In genomic region chr3:149221783-149222517, GRCh38 we compare ENCODE assay signal across 12 cellular contexts. TPM values are rescaled to one million over a fixed set of nuclear protein-coding genes. Genes with fewer than 3 reads are reported as not detected.
DNase-seq lines count a peak whose midpoint lies in the region; ATAC-seq and TF ChIP-seq lines count a peak whose summit lies in the region.
"Had no signal": no experiment of that assay in that cellular context is flagged by ENCODE, and none has a peak within 500 bp of the region (broad histone marks: within the 10 kb centered on the region; RNA-seq: fewer than 3 reads in every experiment).

CP (minus strand) TSS chr3:149221829; CDS start chr3:149221792, 37 bp downstream.

- TF ChIP-seq EP300 in upper lobe of left lung (IDR thresholded peaks at IDR 0.05): no peak

- H3K4me1 Mint-ChIP-seq in mesothelial cell of epicardium: peaks cover 35% of the 10 kb centered on the region

- no peaks in the 10 kb centered on the region for H3K27me3 Mint-ChIP-seq in mesothelial cell of epicardium (ENCODE audit: low read depth)

- 48 to 55% methylated on average over 3 of the region's 3 CpGs for WGBS in upper lobe of left lung, 2 donors

- peaks cover 7 to 20% (median 14%) of the 10 kb centered on the region in 4 donors for H3K4me1 ChIP-seq in upper lobe of left lung

- TF ChIP-seq CTCF in dorsolateral prefrontal cortex (IDR thresholded peaks at IDR 0.05 in 54 of 56, conservative IDR thresholded peaks at IDR 0.05 in 2 of 56; ENCODE audit: low read depth in 1 of 56, partially characterized antibody in 56 of 56) (no peak), mesothelial cell of epicardium (IDR thresholded peaks at IDR 0.05; ENCODE audit: unreplicated experiment) (no peak), upper lobe of left lung (IDR thresholded peaks at IDR 0.05) (no peak)

- H3K36me3 Mint-ChIP-seq in mesothelial cell of epicardium: no peaks in the 10 kb centered on the region

- intact Hi-C loops in dorsolateral prefrontal cortex (cut with DNase I): no loop called here

- H3K27ac Mint-ChIP-seq in mesothelial cell of epicardium: peak within 1 kb of the TSS; percentile 82

- no peak for ATAC-seq in upper lobe of left lung (ENCODE audit: low FRiP score in 2 of 2)

- peaks cover 4% of the 10 kb centered on the region for H3K9me3 Mint-ChIP-seq in mesothelial cell of epicardium

- H3K36me3 ChIP-seq in upper lobe of left lung: no peaks in the 10 kb centered on the region
- H3K36me3 ChIP-seq: tibial artery had no signal

- H3K4me3 ChIP-seq in dorsolateral prefrontal cortex: peak within 1 kb of the TSS in 47 of 59 donors; percentile 1 to 53 (median 24)
- peak within 1 kb of the TSS in 1 of 4 donors; percentile 25 for H3K4me3 ChIP-seq in upper lobe of left lung

- no peak within 1 kb of the TSS for H3K4me3 Mint-ChIP-seq in mesothelial cell of epicardium

- DNase-seq in NCI-H748 (lab: John Stamatoyannopoulos, UW; ENCODE audit: unreplicated experiment): peak; percentile 13
- no peak for DNase-seq in NCI-H748 treated with DMSO at 0.1 percent for 48 hours (lab: John Stamatoyannopoulos, UW)
- no peak for DNase-seq in dorsolateral prefrontal cortex
- no peak for DNase-seq in mesothelial cell of epicardium (ENCODE audit: low spot score in 2 of 2, unreplicated experiment in 2 of 2)
- DNase-seq in upper lobe of left lung: no peak
- DNase-seq in activated naive CD4-positive, alpha-beta T cell (lab: John Stamatoyannopoulos, UW): no peak
- no peak for DNase-seq in NCI-H1436 (lab: John Stamatoyannopoulos, UW)
- no peak for DNase-seq in GF-D8 (lab: John Stamatoyannopoulos, UW)
- DNase-seq: Kasumi-1, small intestine, tibial artery had no signal

- H3K27me3 ChIP-seq in dorsolateral prefrontal cortex (no peaks in the 10 kb centered on the region), upper lobe of left lung (no peaks in the 10 kb centered on the region)
- H3K27me3 ChIP-seq: tibial artery had no signal

- H3K27ac ChIP-seq in dorsolateral prefrontal cortex: peak within 1 kb of the TSS in 9 of 59 donors; percentile 5 to 61 (median 30)
- no peak within 1 kb of the TSS for H3K27ac ChIP-seq in upper lobe of left lung
- H3K27ac ChIP-seq: tibial artery had no signal

- H3K9me3 ChIP-seq in upper lobe of left lung: no peaks in the 10 kb centered on the region
- H3K9me3 ChIP-seq: tibial artery had no signal

- TF ChIP-seq POLR2A in upper lobe of left lung (IDR thresholded peaks at IDR 0.05): no peak

RNA-seq across cellular contexts. Expression of gene CP, which starts in this region (rescaled TPM):
- 100 to 1,000 TPM in 3 of 120 experiments, 10 to 100 TPM in 105, 1 to 10 TPM in 12; 1.5 to 121 (median 30.7) TPM for total RNA-seq in dorsolateral prefrontal cortex
- total RNA-seq in mesothelial cell of epicardium: 22.6 to 28.4 TPM (median 24.2 TPM) in 3 replicates
- total RNA-seq in upper lobe of left lung: 10 to 100 TPM in 4 of 6 donors, 1 to 10 TPM in 2; 3.9 to 87.3 (median 18.9) TPM
- total RNA-seq: A172 had no signal
